In the genomic region with DNA sequence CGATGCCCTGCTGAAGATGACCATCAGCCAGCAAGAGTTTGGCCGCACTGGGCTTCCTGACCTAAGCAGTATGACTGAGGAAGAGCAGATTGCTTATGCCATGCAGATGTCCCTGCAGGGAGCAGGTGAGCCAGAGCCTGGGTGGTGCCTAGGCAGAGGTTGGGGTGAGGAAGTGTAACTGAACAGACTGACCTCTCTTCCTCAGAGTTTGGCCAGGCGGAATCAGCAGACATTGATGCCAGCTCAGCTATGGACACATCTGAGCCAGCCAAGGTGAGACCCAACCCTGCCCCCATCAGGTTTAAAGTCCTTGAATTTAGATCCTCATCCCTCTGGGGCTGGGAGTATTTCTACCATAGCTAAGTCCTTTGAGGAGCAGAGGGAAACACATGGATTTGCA, we compare ENCODE assay signal across 17 cellular contexts. TPM values are rescaled to one million over a fixed set of nuclear protein-coding genes. Genes with fewer than 3 reads are reported as not detected.
A peak's percentile ranks its signal among the peaks of the same experiment; 100 is the strongest.
DNase-seq lines count a peak whose midpoint lies in the region; ATAC-seq and TF ChIP-seq lines count a peak whose summit lies in the region.
"Had no signal": no experiment of that assay in that cellular context is flagged by ENCODE, and none has a peak within 500 bp of the region (broad histone marks: within the 10 kb centered on the region; RNA-seq: fewer than 3 reads in every experiment).

No MANE protein-coding gene starts in this region.

- no peaks in the 10 kb centered on the region for H3K9me3 Mint-ChIP-seq in GM23338
- H3K9me3 Mint-ChIP-seq: CD4-positive, alpha-beta memory T cell; H9; IgD-negative memory B cell had no signal

- no peak overlapping the region for H3K4me2 ChIP-seq in GM23338
- no peak overlapping the region for H3K4me2 ChIP-seq in osteoblast (ENCODE audit: insufficient read depth, low read length)
- H3K4me2 ChIP-seq: A549 had no signal

- no peaks in the 10 kb centered on the region for H3K27me3 ChIP-seq in GM23338 (ENCODE audit: insufficient read depth)
- no peaks in the 10 kb centered on the region for H3K27me3 ChIP-seq in osteoblast (ENCODE audit: insufficient read depth, low read length)
- H3K27me3 ChIP-seq: BE2C had no signal

- intact Hi-C loops in posterior cingulate gyrus (cut with DNase I): no loop called here

- H4K20me1 ChIP-seq in GM23338 (replicated peaks; ENCODE audit: insufficient read depth) (peaks cover 9% of the 10 kb centered on the region), osteoblast (ENCODE audit: insufficient read depth, low read length) (no peaks in the 10 kb centered on the region)

- ATAC-seq in GM23338 (no peak), left lobe of liver (peak; percentile 85), GM19035 (IDR thresholded peaks at IDR 0.05; ENCODE audit: unreplicated experiment) (no peak)
- ATAC-seq: A549 had no signal

- DNase-seq in GM23338 (ENCODE audit: low spot score) (no peak), left lobe of liver (ENCODE audit: low spot score) (peak; percentile 84), osteoblast (ENCODE audit: insufficient read length, low spot score, missing footprints) (peak; percentile 18), DMS79 treated with DMSO at 0.1 percent for 48 hours (lab: John Stamatoyannopoulos, UW) (no peak), posterior cingulate gyrus (no peak)
- DNase-seq: BE2C; CD4-positive, alpha-beta memory T cell; DMS153; DND-41; GDM1; GOT3; H9 had no signal

- no peak overlapping the region for H3K4me3 ChIP-seq in GM23338
- no peak overlapping the region for H3K4me3 ChIP-seq in osteoblast (ENCODE audit: insufficient read depth, low read length)
- H3K4me3 ChIP-seq: A549 had no signal

- H3K27ac ChIP-seq in 22Rv1: peak overlapping the region; percentile 65
- 0 out of 2 replicates have a peak overlapping the region, but pooled peaks have one; percentile 55 for H3K27ac ChIP-seq in GM23338 (ENCODE audit: low read depth)
- no peak overlapping the region for H3K27ac ChIP-seq in osteoblast (ENCODE audit: low read depth, low read length)
- H3K27ac ChIP-seq: A549, C4-2B had no signal

- H3K4me1 Mint-ChIP-seq in GM23338: peaks cover 2% of the 10 kb centered on the region; the same call in 1 of the 3 replicates
- H3K4me1 Mint-ChIP-seq: CD4-positive, alpha-beta memory T cell had no signal

- peaks cover 3% of the 10 kb centered on the region for H3K27me3 Mint-ChIP-seq in GM23338 (ENCODE audit: insufficient read depth, low read depth, poor library complexity)
- H3K27me3 Mint-ChIP-seq: CD4-positive, alpha-beta memory T cell; IgD-negative memory B cell had no signal

- H3F3A ChIP-seq in GM23338 (replicated peaks; ENCODE audit: low read depth): peaks cover 11% of the 10 kb centered on the region

- no peak overlapping the region for H3K27ac Mint-ChIP-seq in GM23338

- H3K36me3 ChIP-seq in GM23338 (ENCODE audit: insufficient read depth) (peaks cover 39% of the 10 kb centered on the region), osteoblast (ENCODE audit: insufficient read depth, low read length) (peaks cover 63% of the 10 kb centered on the region)

- H3K9me2 ChIP-seq in GM23338 (ENCODE audit: insufficient read depth): no peaks in the 10 kb centered on the region

- H3K9me3 ChIP-seq in osteoblast (ENCODE audit: low read depth, low read length): no peaks in the 10 kb centered on the region
- H3K9me3 ChIP-seq: A549, BE2C had no signal

- no peak overlapping the region for H2AFZ ChIP-seq in GM23338
- H2AFZ ChIP-seq in osteoblast (ENCODE audit: low read length): no peak overlapping the region

- TF ChIP-seq CTCF in 22Rv1 (IDR thresholded peaks at IDR 0.05) (no peak), GM23338 (conservative IDR thresholded peaks at IDR 0.05; ENCODE audit: low read depth in 2 of 2) (no peak), osteoblast (IDR thresholded peaks at IDR 0.05; ENCODE audit: extremely low read depth, low read depth, low read length) (no peak)

- H3K4me1 ChIP-seq in GM23338 (ENCODE audit: insufficient read depth): no peaks in the 10 kb centered on the region
- H3K4me1 ChIP-seq in osteoblast (ENCODE audit: insufficient read depth, low read length): no peaks in the 10 kb centered on the region
- H3K4me1 ChIP-seq: A549, BE2C had no signal

- no peak overlapping the region for H3K4me3 Mint-ChIP-seq in GM23338
- H3K4me3 Mint-ChIP-seq: CD4-positive, alpha-beta memory T cell; H9; IgD-negative memory B cell had no signal

- H3K79me2 ChIP-seq in GM23338 (replicated peaks; ENCODE audit: insufficient read depth) (peaks cover 16% of the 10 kb centered on the region), osteoblast (ENCODE audit: insufficient read depth, low read length) (peaks cover 12% of the 10 kb centered on the region)

- peaks cover 73% of the 10 kb centered on the region for H3K36me3 Mint-ChIP-seq in GM23338 (ENCODE audit: low read depth)

TF ChIP-seq in GM23338, 12 proteins besides CTCF, POLR2A, EP300 and RAD21 (continues in another document):
- no peak for TF ChIP-seq ZNF114 (CRISPR knock-in tag; IDR thresholded peaks at IDR 0.05)
- TF ChIP-seq JUNB (IDR thresholded peaks at IDR 0.05; ENCODE audit: unreplicated experiment): no peak
- no peak for TF ChIP-seq STAT1 (IDR thresholded peaks at IDR 0.05; ENCODE audit: unreplicated experiment)
- TF ChIP-seq CREB1 (CRISPR knock-in tag; IDR thresholded peaks at IDR 0.05; ENCODE audit: low read depth): no peak
- TF ChIP-seq EZH2phosphoT487 (IDR thresholded peaks at IDR 0.05; ENCODE audit: unreplicated experiment): no peak
- TF ChIP-seq, protein P1, sequence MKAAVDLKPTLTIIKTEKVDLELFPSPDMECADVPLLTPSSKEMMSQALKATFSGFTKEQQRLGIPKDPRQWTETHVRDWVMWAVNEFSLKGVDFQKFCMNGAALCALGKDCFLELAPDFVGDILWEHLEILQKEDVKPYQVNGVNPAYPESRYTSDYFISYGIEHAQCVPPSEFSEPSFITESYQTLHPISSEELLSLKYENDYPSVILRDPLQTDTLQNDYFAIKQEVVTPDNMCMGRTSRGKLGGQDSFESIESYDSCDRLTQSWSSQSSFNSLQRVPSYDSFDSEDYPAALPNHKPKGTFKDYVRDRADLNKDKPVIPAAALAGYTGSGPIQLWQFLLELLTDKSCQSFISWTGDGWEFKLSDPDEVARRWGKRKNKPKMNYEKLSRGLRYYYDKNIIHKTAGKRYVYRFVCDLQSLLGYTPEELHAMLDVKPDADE (IDR thresholded peaks at IDR 0.05): no peak
- TF ChIP-seq ZNF331 (CRISPR knock-in tag; IDR thresholded peaks at IDR 0.05; ENCODE audit: low read depth): no peak
- no peak for TF ChIP-seq EZH2 (IDR thresholded peaks at IDR 0.05; ENCODE audit: low read depth, unreplicated experiment)
- TF ChIP-seq POLR2AphosphoS5 (IDR thresholded peaks at IDR 0.05; ENCODE audit: low read depth): no peak
- no peak for TF ChIP-seq NANOG (IDR thresholded peaks at IDR 0.05; ENCODE audit: borderline replicate concordance)
- TF ChIP-seq, protein P2, sequence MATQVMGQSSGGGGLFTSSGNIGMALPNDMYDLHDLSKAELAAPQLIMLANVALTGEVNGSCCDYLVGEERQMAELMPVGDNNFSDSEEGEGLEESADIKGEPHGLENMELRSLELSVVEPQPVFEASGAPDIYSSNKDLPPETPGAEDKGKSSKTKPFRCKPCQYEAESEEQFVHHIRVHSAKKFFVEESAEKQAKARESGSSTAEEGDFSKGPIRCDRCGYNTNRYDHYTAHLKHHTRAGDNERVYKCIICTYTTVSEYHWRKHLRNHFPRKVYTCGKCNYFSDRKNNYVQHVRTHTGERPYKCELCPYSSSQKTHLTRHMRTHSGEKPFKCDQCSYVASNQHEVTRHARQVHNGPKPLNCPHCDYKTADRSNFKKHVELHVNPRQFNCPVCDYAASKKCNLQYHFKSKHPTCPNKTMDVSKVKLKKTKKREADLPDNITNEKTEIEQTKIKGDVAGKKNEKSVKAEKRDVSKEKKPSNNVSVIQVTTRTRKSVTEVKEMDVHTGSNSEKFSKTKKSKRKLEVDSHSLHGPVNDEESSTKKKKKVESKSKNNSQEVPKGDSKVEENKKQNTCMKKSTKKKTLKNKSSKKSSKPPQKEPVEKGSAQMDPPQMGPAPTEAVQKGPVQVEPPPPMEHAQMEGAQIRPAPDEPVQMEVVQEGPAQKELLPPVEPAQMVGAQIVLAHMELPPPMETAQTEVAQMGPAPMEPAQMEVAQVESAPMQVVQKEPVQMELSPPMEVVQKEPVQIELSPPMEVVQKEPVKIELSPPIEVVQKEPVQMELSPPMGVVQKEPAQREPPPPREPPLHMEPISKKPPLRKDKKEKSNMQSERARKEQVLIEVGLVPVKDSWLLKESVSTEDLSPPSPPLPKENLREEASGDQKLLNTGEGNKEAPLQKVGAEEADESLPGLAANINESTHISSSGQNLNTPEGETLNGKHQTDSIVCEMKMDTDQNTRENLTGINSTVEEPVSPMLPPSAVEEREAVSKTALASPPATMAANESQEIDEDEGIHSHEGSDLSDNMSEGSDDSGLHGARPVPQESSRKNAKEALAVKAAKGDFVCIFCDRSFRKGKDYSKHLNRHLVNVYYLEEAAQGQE (IDR thresholded peaks at IDR 0.05; ENCODE audit: unreplicated experiment): no peak

RNA-seq across cellular contexts. Expression of a gene that starts 11.8 kb away (rescaled TPM):
- total RNA-seq in GM23338 (2014; rRNA removed; shearing (Covaris generic)): 165 and 171 TPM in 2 replicates
- polyA plus RNA-seq in GM23338 (2016; fragmentation: Nextera tagmentation; extraction: Ambion mirVana): 235 and 263 TPM in 2 replicates
- total RNA-seq in left lobe of liver (80.6 TPM), osteoblast (140 and 150 TPM in 2 replicates)

RNA-seq across cellular contexts. Expression of a gene that starts 15.8 kb away (rescaled TPM):
- total RNA-seq in GM23338 (2014; rRNA removed; shearing (Covaris generic)): 63.1 and 63.9 TPM in 2 replicates
- 7.7 and 8.2 TPM in 2 replicates for polyA plus RNA-seq in GM23338 (2016; fragmentation: Nextera tagmentation; extraction: Ambion mirVana)
- total RNA-seq in left lobe of liver (13.6 TPM), osteoblast (15.9 and 16.5 TPM in 2 replicates)

Comparison
In these comparisons a context has a peak if more than half of its experiments do, and no peak if none do; other contexts are left out.
1. DNase-seq: peak in left lobe of liver (single experiment) and osteoblast (single experiment); none in GM23338 (single experiment), DMS79 treated with DMSO at 0.1 percent for 48 hours (single experiment) and posterior cingulate gyrus (0 of 10).